Comparison of ENCODE assay signal across 1 cellular context in genomic region chr1:184000321-184000720, GRCh38.
TF ChIP-seq lines count a peak whose summit lies in the region.

No MANE protein-coding gene starts in this region.

TF ChIP-seq in K562, 482 proteins besides CTCF, POLR2A, EP300 and RAD21 (continued from another document):
- TF ChIP-seq SFPQ (IDR thresholded peaks at IDR 0.05; ENCODE audit: low read depth, low read length), result no peak
- TF ChIP-seq RBM39 (optimal IDR thresholded peaks at IDR 0.05; ENCODE audit: low read depth, low read length), result no peak
- TF ChIP-seq CEBPG (CRISPR knock-in tag; IDR thresholded peaks at IDR 0.05), result no peak
- TF ChIP-seq CEBPG (tag; conservative IDR thresholded peaks at IDR 0.05 in 1 of 2, IDR thresholded peaks at IDR 0.05 in 1 of 2), result peak; percentile 39 to 64; a peak in 3 of 4 replicates
